ENCODE assay signal across 31 cellular contexts in genomic region chr2:78601113-78601512, GRCh38.
"Had no signal": no experiment of that assay in that cellular context is flagged by ENCODE, and none has a peak within 500 bp of the region (broad histone marks: within the 10 kb centered on the region; RNA-seq: fewer than 3 reads in every experiment).

No MANE protein-coding gene starts in this region.

- H3K27me3 Mint-ChIP-seq: progenitor cell of endocrine pancreas; stimulated activated memory B cell treated with anti-CD40 and anti-IgM and Interleukin-4, amounts not matched to agents 10 μg/mL and 1 μg/mL and 100 μg/mL, for 72 hours; stimulated activated naive CD8-positive, alpha-beta T cell treated with anti-CD3 and anti-CD28 coated beads, Interleukin-15, amount 100 ng/mL, for 72 hours; type B pancreatic cell had no signal

- H3K9ac ChIP-seq: neural progenitor cell, parathyroid adenoma had no signal

- ATAC-seq: natural killer cell; psoas muscle; right cardiac atrium; sciatic nerve; stimulated activated memory B cell treated with anti-CD40 and anti-IgM and Interleukin-4, amounts not matched to agents 10 μg/mL and 1 μg/mL and 100 μg/mL, for 72 hours; stimulated activated naive CD8-positive, alpha-beta T cell treated with anti-CD3 and anti-CD28 coated beads, Interleukin-15, amount 100 ng/mL, for 72 hours; stimulated activated naive CD8-positive, alpha-beta T cell treated with anti-CD3 and anti-CD28 coated beads, Interleukin-15, Interleukin-2, amounts not matched to agents 100 U/mL and 50 U/mL, for 24 hours; upper lobe of right lung had no signal

- H3K4me3 ChIP-seq: neural progenitor cell, ovary, psoas muscle, skin epidermis, smooth muscle cell, spleen, suprapubic skin, testis, tibial artery, transverse colon, upper lobe of right lung, uterus had no signal

- H3K4me1 Mint-ChIP-seq: natural killer cell; nephron; neural progenitor cell; stimulated activated memory B cell treated with anti-CD40 and anti-IgM and Interleukin-4, amounts not matched to agents 10 μg/mL and 1 μg/mL and 100 μg/mL, for 72 hours; stimulated activated naive CD8-positive, alpha-beta T cell treated with anti-CD3 and anti-CD28 coated beads, Interleukin-15, amount 100 ng/mL, for 72 hours had no signal

- H3K27ac Mint-ChIP-seq: natural killer cell; nephron; neural progenitor cell; progenitor cell of endocrine pancreas; stimulated activated memory B cell treated with anti-CD40 and anti-IgM and Interleukin-4, amounts not matched to agents 10 μg/mL and 1 μg/mL and 100 μg/mL, for 72 hours; stimulated activated naive CD8-positive, alpha-beta T cell treated with anti-CD3 and anti-CD28 coated beads, Interleukin-15, amount 100 ng/mL, for 72 hours; type B pancreatic cell had no signal

- H3K4me3 Mint-ChIP-seq: natural killer cell; nephron; neural progenitor cell; stimulated activated memory B cell treated with anti-CD40 and anti-IgM and Interleukin-4, amounts not matched to agents 10 μg/mL and 1 μg/mL and 100 μg/mL, for 72 hours; stimulated activated naive CD8-positive, alpha-beta T cell treated with anti-CD3 and anti-CD28 coated beads, Interleukin-15, amount 100 ng/mL, for 72 hours; type B pancreatic cell had no signal

- H3K27me3 ChIP-seq: neural progenitor cell, ovary, spleen, suprapubic skin, testis, tibial artery, transverse colon, upper lobe of right lung, uterus had no signal

- H2AFZ ChIP-seq: neural progenitor cell, parathyroid adenoma had no signal

- H3K4me1 ChIP-seq: neural progenitor cell, parathyroid adenoma, psoas muscle, spleen, suprapubic skin, testis, tibial artery, transverse colon, upper lobe of right lung, uterus had no signal

- H3K36me3 ChIP-seq: neural progenitor cell, ovary, spleen, suprapubic skin, tibial artery, transverse colon, upper lobe of right lung, uterus had no signal

- H3K27ac ChIP-seq: neural progenitor cell, ovary, parathyroid adenoma, psoas muscle, skin epidermis, spleen, suprapubic skin, testis, tibial artery, transverse colon, upper lobe of right lung, uterus had no signal

- H3K4me2 ChIP-seq: neural progenitor cell, smooth muscle cell had no signal

- H3K9me3 ChIP-seq: ovary, suprapubic skin, testis, tibial artery, transverse colon, upper lobe of right lung, uterus had no signal

- H3K79me2 ChIP-seq: parathyroid adenoma had no signal

- H3K9me3 Mint-ChIP-seq: type B pancreatic cell had no signal

- H3K36me3 Mint-ChIP-seq: natural killer cell; neural progenitor cell; stimulated activated memory B cell treated with anti-CD40 and anti-IgM and Interleukin-4, amounts not matched to agents 10 μg/mL and 1 μg/mL and 100 μg/mL, for 72 hours; type B pancreatic cell had no signal

- DNase-seq: natural killer cell; occipital lobe; ovary; posterior cingulate gyrus; psoas muscle; right cardiac atrium; spleen; stimulated activated CD4-positive, alpha-beta T cell treated with anti-CD3 and anti-CD28 coated beads, Interleukin-12 subunit alpha, Interleukin-12 subunit beta, amount 100 ng/mL, for 4 hours; stimulated activated CD4-positive, alpha-beta T cell treated with anti-CD3 and anti-CD28 coated beads, Interleukin-1b, Interleukin-23, amount 100 ng/mL, for 48 hours; stimulated activated CD4-positive, alpha-beta T cell treated with anti-CD3 and anti-CD28 coated beads, Interleukin-4, amount 100 ng/mL, for 1 hour; stimulated activated CD4-positive, alpha-beta T cell treated with anti-CD3 and anti-CD28 coated beads, Interleukin-4, amount 100 ng/mL, for 4 hours; stimulated activated CD8-positive, alpha-beta memory T cell treated with anti-CD3 and anti-CD28 coated beads, Interleukin-4, amount 100 ng/mL, for 48 hours; stimulated activated naive CD4-positive, alpha-beta T cell; stimulated activated naive CD8-positive, alpha-beta T cell treated with anti-CD3 and anti-CD28 coated beads, Interleukin-15, amount 100 ng/mL, for 72 hours; stimulated activated naive CD8-positive, alpha-beta T cell treated with anti-CD3 and anti-CD28 coated beads, Interleukin-15, Interleukin-2, amounts not matched to agents 100 U/mL and 50 U/mL, for 24 hours; substantia nigra; testis; tibial artery; transverse colon; upper lobe of right lung; uterus had no signal
